ENCODE assay signal across 8 cellular contexts in the genomic region with DNA sequence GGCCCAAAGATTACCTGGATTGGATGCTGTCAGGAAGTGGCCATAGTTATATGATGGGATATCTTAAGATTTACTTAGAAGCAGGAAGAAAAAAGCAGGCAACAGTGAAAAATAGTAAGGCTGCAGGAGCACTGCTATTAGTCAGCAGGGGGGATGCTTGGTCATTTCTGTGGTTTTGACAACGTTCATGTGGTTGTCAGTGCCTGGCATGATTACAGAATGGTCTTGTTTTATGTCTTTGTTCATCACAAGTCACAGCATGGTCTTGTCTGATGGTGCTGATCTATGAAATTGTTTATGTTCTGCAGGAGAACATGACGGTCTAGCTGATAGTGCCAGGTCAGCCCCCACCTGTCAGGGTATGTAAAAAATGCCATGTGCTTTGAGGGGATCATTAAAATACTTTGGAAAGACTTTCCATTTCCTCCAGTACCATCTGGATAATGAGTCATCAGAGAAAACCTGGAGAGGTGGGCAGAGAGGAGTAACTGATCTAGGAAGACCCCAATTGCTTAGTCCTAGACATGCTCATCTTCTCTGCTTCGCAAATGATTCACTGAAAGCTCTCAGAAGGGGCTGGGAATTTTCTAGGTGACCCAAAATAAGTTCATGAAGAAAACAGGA. TPM values are rescaled to one million over a fixed set of nuclear protein-coding genes. Genes with fewer than 3 reads are reported as not detected.
A peak's percentile ranks its signal among the peaks of the same experiment; 100 is the strongest.
DNase-seq lines count a peak whose midpoint lies in the region; ATAC-seq, FAIRE-seq and TF ChIP-seq lines count a peak whose summit lies in the region.

No MANE protein-coding gene starts in this region.

- H3K27me3 ChIP-seq in AG04450 (ENCODE audit: control insufficient read depth, insufficient read depth, low read length) (no peaks in the 10 kb centered on the region), bronchial epithelial cell (ENCODE audit: control insufficient read depth, insufficient read depth, low read length) (no peaks in the 10 kb centered on the region)

- intact Hi-C loops in head of caudate nucleus (cut with DNase I) = loop anchor here (10.0 kb wide), 1 partner anchor 74 kb away; no protein-coding TSS in a partner anchor

- ATAC-seq in GM19025 (IDR thresholded peaks at IDR 0.05; ENCODE audit: low read depth, unreplicated experiment) = peak; percentile 65
- no peak for ATAC-seq in HG03025 (IDR thresholded peaks at IDR 0.05; ENCODE audit: low FRiP score, unreplicated experiment)

- TF ChIP-seq CTCF in AG04450 (IDR thresholded peaks at IDR 0.05; ENCODE audit: low read depth, low read length) (no peak), bronchial epithelial cell (IDR thresholded peaks at IDR 0.05; ENCODE audit: insufficient read depth, low read length, severe bottlenecking) (no peak), D721Med (IDR thresholded peaks at IDR 0.05; ENCODE audit: insufficient read depth, missing control alignments) (no peak)

- POLR2A ChIA-PET in AG04450 (lab: Yijun Ruan, JAX) = no interaction called here

- H3K27ac ChIP-seq in AG04450 (ENCODE audit: low read depth, low read length) = no peak overlapping the region

- FAIRE-seq in bronchial epithelial cell (lab: Jason Lieb, UNC) (no peak), D721Med (lab: Jason Lieb, UNC) (no peak)

- CTCF ChIA-PET in AG04450 (lab: Charles Lee) = no interaction called here

- no peaks in the 10 kb centered on the region for H3K9me3 ChIP-seq in AG04450 (ENCODE audit: control insufficient read depth, insufficient read depth, low read length)

- H3K4me3 ChIP-seq in AG04450 (ENCODE audit: low read depth, low read length) (no peak overlapping the region), bronchial epithelial cell (ENCODE audit: low read depth, low read length) (no peak overlapping the region)

- DNase-seq in AG04450 (ENCODE audit: low read depth, low spot score) (peak; percentile 54), KG1 (lab: John Stamatoyannopoulos, UW) (peak; percentile 24), bronchial epithelial cell (ENCODE audit: low read depth) (peak; percentile 77), head of caudate nucleus (no peak), D721Med (ENCODE audit: insufficient read length, low spot score) (no peak)
- DNase-seq in central memory CD4-positive, alpha-beta T cell = no peak

- no peaks in the 10 kb centered on the region for H3K36me3 ChIP-seq in bronchial epithelial cell (ENCODE audit: control insufficient read depth, insufficient read depth, low read length)

RNA-seq across cellular contexts. Expression of gene PLGRKT, which starts 48.5 kb away (rescaled TPM):
- 8.6 and 13.1 TPM in 2 replicates for polyA plus RNA-seq in AG04450 (2011; rRNA removed)
- polyA minus RNA-seq in AG04450 (2011; rRNA and poly(A)+ RNA removed) = 2.7 and 4.1 TPM in 2 replicates
- total RNA-seq in bronchial epithelial cell = 22.9 and 28.3 TPM in 2 replicates

RNA-seq across cellular contexts. Expression of gene RLN1, which starts 49.5 kb away (rescaled TPM):
- polyA plus RNA-seq in AG04450 (2011; rRNA removed) = 0.11 TPM in 1 of 2 replicates, not detected in the other
- not detected in 2 replicates for polyA minus RNA-seq in AG04450 (2011; rRNA and poly(A)+ RNA removed)
- 0.26 and 0.64 TPM in 2 replicates for total RNA-seq in bronchial epithelial cell

Comparison
In these comparisons a context has a peak if more than half of its experiments do, and no peak if none do; other contexts are left out.
1. DNase-seq: peak in AG04450 (single experiment), KG1 (single experiment) and bronchial epithelial cell (single experiment); none in head of caudate nucleus (0 of 42), central memory CD4-positive, alpha-beta T cell (single experiment) and D721Med (single experiment).